ENCODE assay signal across 10 cellular contexts in genomic region chr2:207725815-207726578, GRCh38. TPM values are rescaled to one million over a fixed set of nuclear protein-coding genes. Genes with fewer than 3 reads are reported as not detected.
DNase-seq lines count a peak whose midpoint lies in the region; ATAC-seq and TF ChIP-seq lines count a peak whose summit lies in the region.
"Had no signal": no experiment of that assay in that cellular context is flagged by ENCODE, and none has a peak within 500 bp of the region (broad histone marks: within the 10 kb centered on the region; RNA-seq: fewer than 3 reads in every experiment).

No MANE protein-coding gene starts in this region.

- no peak for TF ChIP-seq CTCF in spleen (IDR thresholded peaks at IDR 0.05 in 8 of 11, conservative IDR thresholded peaks at IDR 0.05 in 3 of 11)

- peaks cover 7 to 52% (median 22%) of the 10 kb centered on the region in 6 donors for H3K4me1 ChIP-seq in spleen

- DNase-seq in NCI-H82 (lab: John Stamatoyannopoulos, UW) (peak; percentile 59), NCI-H82 treated with DMSO at 0.1 percent for 48 hours (lab: John Stamatoyannopoulos, UW; ENCODE audit: unreplicated experiment) (no peak), NCI-H2029 treated with DMSO at 0.1 percent for 48 hours (lab: John Stamatoyannopoulos, UW) (peak; percentile 92), spleen (no peak), GF-D8 (lab: John Stamatoyannopoulos, UW) (no peak), HK-2 (ENCODE audit: unreplicated experiment) (no peak)
- DNase-seq in central memory CD4-positive, alpha-beta T cell = peak; percentile 6
- DNase-seq: natural killer cell, NCI-H526 treated with DMSO at 0.1 percent for 48 hours had no signal

- peaks cover 0 to 25% (median 5%) of the 10 kb centered on the region in 6 donors for H3K36me3 ChIP-seq in spleen

- intact Hi-C loops in spleen (cut with DNase I; ENCODE audit: low total_unique reads) = no loop called here

- ATAC-seq in HG03025 (IDR thresholded peaks at IDR 0.05; ENCODE audit: low FRiP score, unreplicated experiment) = no peak
- ATAC-seq: natural killer cell had no signal

- H3K27me3 ChIP-seq in spleen (replicated peaks in 1 of 7) = no peaks in the 10 kb centered on the region

- H3K9me3 ChIP-seq in spleen = no peaks in the 10 kb centered on the region

- peak overlapping the region in 5 of 8 donors; percentile 7 to 49 (median 36) for H3K27ac ChIP-seq in spleen

- H3K4me3 ChIP-seq in spleen = no peak overlapping the region

- TF ChIP-seq POLR2A in spleen (IDR thresholded peaks at IDR 0.05) = no peak

- 72 to 75% (median 73%) methylated on average over 4 of the region's 4 CpGs for WGBS in spleen, 5 donors

RNA-seq across cellular contexts. Expression of gene CCNYL1, which starts 14.6 kb away (rescaled TPM):
- total RNA-seq in spleen = 10 to 100 TPM; 14.0 to 22.8 (median 16.6) TPM
- polyA plus RNA-seq in spleen = 1 to 10 TPM; 4.7 to 8.1 (median 5.4) TPM

RNA-seq across cellular contexts. Expression of gene FZD5, which starts 43.7 kb away (rescaled TPM):
- total RNA-seq in spleen = 10 to 100 TPM in 1 of 7 donors, 1 to 10 TPM in 6; 4.0 to 11.4 (median 6.6) TPM
- polyA plus RNA-seq in spleen = 1 to 10 TPM in 1 of 3 donors, under 1 TPM in 2; 0.35 to 1.1 (median 0.38) TPM

Comparison
In these comparisons a context has a peak if more than half of its experiments do, and no peak if none do; other contexts are left out.
1. DNase-seq: peak in NCI-H82 (single experiment), NCI-H2029 treated with DMSO at 0.1 percent for 48 hours (single experiment) and central memory CD4-positive, alpha-beta T cell (single experiment); none in NCI-H82 treated with DMSO at 0.1 percent for 48 hours (single experiment), spleen (single experiment), GF-D8 (single experiment) and HK-2 (single experiment).